Comparison of ENCODE assay signal across 1 cellular context in the genomic region with DNA sequence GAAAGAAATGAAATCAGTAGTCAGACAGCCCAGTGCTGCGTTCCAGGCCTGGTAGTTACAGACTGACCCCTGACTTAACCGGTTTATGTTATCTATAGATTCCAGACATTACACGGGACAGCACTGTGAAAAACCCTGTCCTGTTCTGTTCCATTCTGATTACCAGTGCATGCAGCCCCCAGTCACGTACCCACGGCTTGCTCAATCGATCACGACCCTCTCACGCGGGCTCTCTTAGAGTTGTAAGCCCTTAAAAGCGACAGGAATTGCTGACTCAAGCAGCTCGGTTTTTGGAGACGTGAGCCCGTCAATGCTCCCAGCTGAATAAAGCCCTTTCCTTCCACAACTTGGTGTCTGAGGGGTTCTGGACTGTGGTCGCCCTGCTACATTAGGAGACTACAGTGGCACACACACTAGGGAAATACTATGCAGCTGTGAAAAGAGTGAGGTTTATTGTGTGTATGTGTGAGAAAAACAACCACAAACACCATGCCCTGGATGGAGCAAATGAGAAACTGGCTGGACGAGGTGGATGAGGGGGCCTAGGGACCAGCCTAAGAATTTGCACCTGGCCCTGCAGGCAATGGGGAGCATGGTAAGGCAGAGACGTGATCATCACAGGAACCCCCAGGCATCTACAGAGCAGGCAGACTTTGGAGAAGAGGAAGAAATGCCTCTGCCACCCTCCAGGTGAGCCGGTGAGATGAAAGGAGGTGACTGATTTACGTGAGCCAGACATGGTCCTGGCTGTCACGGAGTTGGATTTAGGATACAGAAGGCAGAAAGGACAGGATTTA.
A peak's percentile ranks its signal among the peaks of the same experiment; 100 is the strongest.
TF ChIP-seq lines count a peak whose summit lies in the region.

No MANE protein-coding gene starts in this region.

TF ChIP-seq in K562, 482 proteins besides CTCF, POLR2A, EP300 and RAD21 (continued from another document and continues in another):
- no peak for TF ChIP-seq BCL6 (CRISPR knock-in tag; IDR thresholded peaks at IDR 0.05)
- TF ChIP-seq EZH2 (IDR thresholded peaks at IDR 0.05; ENCODE audit: borderline replicate concordance, low read depth, low read length): no peak
- TF ChIP-seq SP2 (IDR thresholded peaks at IDR 0.05; ENCODE audit: extremely low read depth, low read depth, low read length, poor library complexity, severe bottlenecking): no peak
- TF ChIP-seq, protein P1, sequence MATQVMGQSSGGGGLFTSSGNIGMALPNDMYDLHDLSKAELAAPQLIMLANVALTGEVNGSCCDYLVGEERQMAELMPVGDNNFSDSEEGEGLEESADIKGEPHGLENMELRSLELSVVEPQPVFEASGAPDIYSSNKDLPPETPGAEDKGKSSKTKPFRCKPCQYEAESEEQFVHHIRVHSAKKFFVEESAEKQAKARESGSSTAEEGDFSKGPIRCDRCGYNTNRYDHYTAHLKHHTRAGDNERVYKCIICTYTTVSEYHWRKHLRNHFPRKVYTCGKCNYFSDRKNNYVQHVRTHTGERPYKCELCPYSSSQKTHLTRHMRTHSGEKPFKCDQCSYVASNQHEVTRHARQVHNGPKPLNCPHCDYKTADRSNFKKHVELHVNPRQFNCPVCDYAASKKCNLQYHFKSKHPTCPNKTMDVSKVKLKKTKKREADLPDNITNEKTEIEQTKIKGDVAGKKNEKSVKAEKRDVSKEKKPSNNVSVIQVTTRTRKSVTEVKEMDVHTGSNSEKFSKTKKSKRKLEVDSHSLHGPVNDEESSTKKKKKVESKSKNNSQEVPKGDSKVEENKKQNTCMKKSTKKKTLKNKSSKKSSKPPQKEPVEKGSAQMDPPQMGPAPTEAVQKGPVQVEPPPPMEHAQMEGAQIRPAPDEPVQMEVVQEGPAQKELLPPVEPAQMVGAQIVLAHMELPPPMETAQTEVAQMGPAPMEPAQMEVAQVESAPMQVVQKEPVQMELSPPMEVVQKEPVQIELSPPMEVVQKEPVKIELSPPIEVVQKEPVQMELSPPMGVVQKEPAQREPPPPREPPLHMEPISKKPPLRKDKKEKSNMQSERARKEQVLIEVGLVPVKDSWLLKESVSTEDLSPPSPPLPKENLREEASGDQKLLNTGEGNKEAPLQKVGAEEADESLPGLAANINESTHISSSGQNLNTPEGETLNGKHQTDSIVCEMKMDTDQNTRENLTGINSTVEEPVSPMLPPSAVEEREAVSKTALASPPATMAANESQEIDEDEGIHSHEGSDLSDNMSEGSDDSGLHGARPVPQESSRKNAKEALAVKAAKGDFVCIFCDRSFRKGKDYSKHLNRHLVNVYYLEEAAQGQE (CRISPR knock-in tag; IDR thresholded peaks at IDR 0.05; ENCODE audit: low read depth): peak; percentile 20; the same call in 1 of the 2 replicates
- TF ChIP-seq RCOR1 (IDR thresholded peaks at IDR 0.05; ENCODE audit: borderline replicate concordance in 1 of 2, low read depth in 2 of 2, low read length in 2 of 2): peak; percentile 85 to 89; a peak in 2 of 4 replicates
- peak; percentile 92 for TF ChIP-seq SMARCE1 (IDR thresholded peaks at IDR 0.05)
- TF ChIP-seq STAT5B (CRISPR knock-in tag; IDR thresholded peaks at IDR 0.05): no peak
- peak; percentile 95 for TF ChIP-seq KLF16 (IDR thresholded peaks at IDR 0.05)
- TF ChIP-seq, protein P2, sequence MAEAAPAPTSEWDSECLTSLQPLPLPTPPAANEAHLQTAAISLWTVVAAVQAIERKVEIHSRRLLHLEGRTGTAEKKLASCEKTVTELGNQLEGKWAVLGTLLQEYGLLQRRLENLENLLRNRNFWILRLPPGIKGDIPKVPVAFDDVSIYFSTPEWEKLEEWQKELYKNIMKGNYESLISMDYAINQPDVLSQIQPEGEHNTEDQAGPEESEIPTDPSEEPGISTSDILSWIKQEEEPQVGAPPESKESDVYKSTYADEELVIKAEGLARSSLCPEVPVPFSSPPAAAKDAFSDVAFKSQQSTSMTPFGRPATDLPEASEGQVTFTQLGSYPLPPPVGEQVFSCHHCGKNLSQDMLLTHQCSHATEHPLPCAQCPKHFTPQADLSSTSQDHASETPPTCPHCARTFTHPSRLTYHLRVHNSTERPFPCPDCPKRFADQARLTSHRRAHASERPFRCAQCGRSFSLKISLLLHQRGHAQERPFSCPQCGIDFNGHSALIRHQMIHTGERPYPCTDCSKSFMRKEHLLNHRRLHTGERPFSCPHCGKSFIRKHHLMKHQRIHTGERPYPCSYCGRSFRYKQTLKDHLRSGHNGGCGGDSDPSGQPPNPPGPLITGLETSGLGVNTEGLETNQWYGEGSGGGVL (CRISPR knock-in tag; IDR thresholded peaks at IDR 0.05): no peak
- peak; percentile 35; the same call in 1 of the 2 replicates for TF ChIP-seq CEBPG (CRISPR knock-in tag; IDR thresholded peaks at IDR 0.05)
- 0 out of 4 replicates have a peak, but pooled peaks of 1 of the 2 experiments have one; percentile 59 for TF ChIP-seq CEBPG (tag; conservative IDR thresholded peaks at IDR 0.05 in 1 of 2, IDR thresholded peaks at IDR 0.05 in 1 of 2)
- no peak for TF ChIP-seq CHD2 (IDR thresholded peaks at IDR 0.05; ENCODE audit: low read depth, low read length)
- no peak for TF ChIP-seq HMG20A (CRISPR knock-in tag; conservative IDR thresholded peaks at IDR 0.05)
- TF ChIP-seq MBD2 (IDR thresholded peaks at IDR 0.05; ENCODE audit: borderline replicate concordance, low read depth): peak; percentile 75; the same call in 1 of the 2 replicates
- TF ChIP-seq FOXJ2 (tag; IDR thresholded peaks at IDR 0.05): no peak
- no peak for TF ChIP-seq HCFC1 (IDR thresholded peaks at IDR 0.05; ENCODE audit: low read depth, low read length)
- peak; percentile 18; the same call in 1 of the 2 replicates for TF ChIP-seq JUN (IDR thresholded peaks at IDR 0.05; ENCODE audit: borderline replicate concordance, low read depth, low read length)
- no peak for TF ChIP-seq JUN (CRISPR knock-in tag; IDR thresholded peaks at IDR 0.05; ENCODE audit: borderline replicate concordance)
- TF ChIP-seq ADNP (tag; IDR thresholded peaks at IDR 0.05): peak; percentile 27; the same call in 1 of the 2 replicates
- no peak for TF ChIP-seq ZKSCAN3 (CRISPR knock-in tag; IDR thresholded peaks at IDR 0.05)
- TF ChIP-seq KDM2B (CRISPR knock-in tag; IDR thresholded peaks at IDR 0.05): no peak
- TF ChIP-seq SMAD2 (IDR thresholded peaks at IDR 0.05; ENCODE audit: low read depth, low read length): no peak
- TF ChIP-seq GABPB2 (CRISPR knock-in tag; conservative IDR thresholded peaks at IDR 0.05): no peak
- peak; percentile 90 for TF ChIP-seq DMBX1 (CRISPR knock-in tag; IDR thresholded peaks at IDR 0.05; ENCODE audit: borderline replicate concordance)
- TF ChIP-seq ZNF445 (CRISPR knock-in tag; IDR thresholded peaks at IDR 0.05; ENCODE audit: low read depth): no peak
- 0 out of 2 replicates have a peak, but pooled peaks have one; percentile 28 for TF ChIP-seq ZNF311 (CRISPR knock-in tag; IDR thresholded peaks at IDR 0.05)
- peak in 1 of 2 experiments; percentile 41; a peak in 1 of 4 replicates for TF ChIP-seq NRF1 (conservative IDR thresholded peaks at IDR 0.05 in 1 of 2, IDR thresholded peaks at IDR 0.05 in 1 of 2)
- TF ChIP-seq, protein P3, sequence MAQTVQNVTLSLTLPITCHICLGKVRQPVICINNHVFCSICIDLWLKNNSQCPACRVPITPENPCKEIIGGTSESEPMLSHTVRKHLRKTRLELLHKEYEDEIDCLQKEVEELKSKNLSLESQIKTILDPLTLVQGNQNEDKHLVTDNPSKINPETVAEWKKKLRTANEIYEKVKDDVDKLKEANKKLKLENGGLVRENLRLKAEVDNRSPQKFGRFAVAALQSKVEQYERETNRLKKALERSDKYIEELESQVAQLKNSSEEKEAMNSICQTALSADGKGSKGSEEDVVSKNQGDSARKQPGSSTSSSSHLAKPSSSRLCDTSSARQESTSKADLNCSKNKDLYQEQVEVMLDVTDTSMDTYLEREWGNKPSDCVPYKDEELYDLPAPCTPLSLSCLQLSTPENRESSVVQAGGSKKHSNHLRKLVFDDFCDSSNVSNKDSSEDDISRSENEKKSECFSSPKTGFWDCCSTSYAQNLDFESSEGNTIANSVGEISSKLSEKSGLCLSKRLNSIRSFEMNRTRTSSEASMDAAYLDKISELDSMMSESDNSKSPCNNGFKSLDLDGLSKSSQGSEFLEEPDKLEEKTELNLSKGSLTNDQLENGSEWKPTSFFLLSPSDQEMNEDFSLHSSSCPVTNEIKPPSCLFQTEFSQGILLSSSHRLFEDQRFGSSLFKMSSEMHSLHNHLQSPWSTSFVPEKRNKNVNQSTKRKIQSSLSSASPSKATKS (CRISPR knock-in tag; IDR thresholded peaks at IDR 0.05): no peak
- no peak for TF ChIP-seq NCOA2 (IDR thresholded peaks at IDR 0.05; ENCODE audit: partially characterized antibody in 2 of 2)
- TF ChIP-seq, protein P4, sequence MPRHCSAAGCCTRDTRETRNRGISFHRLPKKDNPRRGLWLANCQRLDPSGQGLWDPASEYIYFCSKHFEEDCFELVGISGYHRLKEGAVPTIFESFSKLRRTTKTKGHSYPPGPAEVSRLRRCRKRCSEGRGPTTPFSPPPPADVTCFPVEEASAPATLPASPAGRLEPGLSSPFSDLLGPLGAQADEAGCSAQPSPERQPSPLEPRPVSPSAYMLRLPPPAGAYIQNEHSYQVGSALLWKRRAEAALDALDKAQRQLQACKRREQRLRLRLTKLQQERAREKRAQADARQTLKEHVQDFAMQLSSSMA (CRISPR knock-in tag; IDR thresholded peaks at IDR 0.05): no peak
- TF ChIP-seq, protein P5, sequence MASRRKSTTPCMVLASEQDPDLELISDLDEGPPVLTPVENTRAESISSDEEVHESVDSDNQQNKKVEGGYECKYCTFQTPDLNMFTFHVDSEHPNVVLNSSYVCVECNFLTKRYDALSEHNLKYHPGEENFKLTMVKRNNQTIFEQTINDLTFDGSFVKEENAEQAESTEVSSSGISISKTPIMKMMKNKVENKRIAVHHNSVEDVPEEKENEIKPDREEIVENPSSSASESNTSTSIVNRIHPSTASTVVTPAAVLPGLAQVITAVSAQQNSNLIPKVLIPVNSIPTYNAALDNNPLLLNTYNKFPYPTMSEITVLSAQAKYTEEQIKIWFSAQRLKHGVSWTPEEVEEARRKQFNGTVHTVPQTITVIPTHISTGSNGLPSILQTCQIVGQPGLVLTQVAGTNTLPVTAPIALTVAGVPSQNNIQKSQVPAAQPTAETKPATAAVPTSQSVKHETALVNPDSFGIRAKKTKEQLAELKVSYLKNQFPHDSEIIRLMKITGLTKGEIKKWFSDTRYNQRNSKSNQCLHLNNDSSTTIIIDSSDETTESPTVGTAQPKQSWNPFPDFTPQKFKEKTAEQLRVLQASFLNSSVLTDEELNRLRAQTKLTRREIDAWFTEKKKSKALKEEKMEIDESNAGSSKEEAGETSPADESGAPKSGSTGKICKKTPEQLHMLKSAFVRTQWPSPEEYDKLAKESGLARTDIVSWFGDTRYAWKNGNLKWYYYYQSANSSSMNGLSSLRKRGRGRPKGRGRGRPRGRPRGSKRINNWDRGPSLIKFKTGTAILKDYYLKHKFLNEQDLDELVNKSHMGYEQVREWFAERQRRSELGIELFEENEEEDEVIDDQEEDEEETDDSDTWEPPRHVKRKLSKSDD (conservative IDR thresholded peaks at IDR 0.05; ENCODE audit: low read length): no peak
- TF ChIP-seq BRD9 (IDR thresholded peaks at IDR 0.05; ENCODE audit: low read depth, partially characterized antibody): peak; percentile 89
- TF ChIP-seq SNRNP70 (optimal IDR thresholded peaks at IDR 0.05; ENCODE audit: low read depth, low read length): no peak
- TF ChIP-seq SMARCA5 (IDR thresholded peaks at IDR 0.05): peak; percentile 76
- no peak for TF ChIP-seq COPS2 (conservative IDR thresholded peaks at IDR 0.05)
- no peak for TF ChIP-seq ZNF12 (CRISPR knock-in tag; IDR thresholded peaks at IDR 0.05)
- no peak for TF ChIP-seq FIP1L1 (IDR thresholded peaks at IDR 0.05; ENCODE audit: low read depth, low read length, poor library complexity, severe bottlenecking)
- 0 out of 2 replicates have a peak, but pooled peaks have one; percentile 40 for TF ChIP-seq PTRF (tag; IDR thresholded peaks at IDR 0.05)
- TF ChIP-seq, protein P6, sequence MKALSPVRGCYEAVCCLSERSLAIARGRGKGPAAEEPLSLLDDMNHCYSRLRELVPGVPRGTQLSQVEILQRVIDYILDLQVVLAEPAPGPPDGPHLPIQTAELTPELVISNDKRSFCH (CRISPR knock-in tag; IDR thresholded peaks at IDR 0.05): no peak
- TF ChIP-seq, protein P6 (tag; IDR thresholded peaks at IDR 0.05): peak; percentile 39; the same call in 1 of the 2 replicates
- TF ChIP-seq RBBP5 (IDR thresholded peaks at IDR 0.05; ENCODE audit: borderline replicate concordance, insufficient read depth, low read length, poor library complexity, severe bottlenecking): peak; percentile 13
- TF ChIP-seq, protein P7, sequence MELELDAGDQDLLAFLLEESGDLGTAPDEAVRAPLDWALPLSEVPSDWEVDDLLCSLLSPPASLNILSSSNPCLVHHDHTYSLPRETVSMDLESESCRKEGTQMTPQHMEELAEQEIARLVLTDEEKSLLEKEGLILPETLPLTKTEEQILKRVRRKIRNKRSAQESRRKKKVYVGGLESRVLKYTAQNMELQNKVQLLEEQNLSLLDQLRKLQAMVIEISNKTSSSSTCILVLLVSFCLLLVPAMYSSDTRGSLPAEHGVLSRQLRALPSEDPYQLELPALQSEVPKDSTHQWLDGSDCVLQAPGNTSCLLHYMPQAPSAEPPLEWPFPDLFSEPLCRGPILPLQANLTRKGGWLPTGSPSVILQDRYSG (tag; conservative IDR thresholded peaks at IDR 0.05; ENCODE audit: low read depth): no peak
- TF ChIP-seq CBX3 (IDR thresholded peaks at IDR 0.05; ENCODE audit: borderline replicate concordance in 1 of 2, low read length in 2 of 2): peak in 1 of 2 experiments; percentile 75; a peak in 2 of 3 replicates
- peak; percentile 83; the same call in 1 of the 2 replicates for TF ChIP-seq ZNF77 (CRISPR knock-in tag; IDR thresholded peaks at IDR 0.05)
- TF ChIP-seq MTA3 (IDR thresholded peaks at IDR 0.05; ENCODE audit: borderline replicate concordance): peak; percentile 93
- TF ChIP-seq ZNF324 (CRISPR knock-in tag; IDR thresholded peaks at IDR 0.05): no peak
- 0 out of 2 replicates have a peak, but pooled peaks have one; percentile 0 for TF ChIP-seq ELF4 (CRISPR knock-in tag; IDR thresholded peaks at IDR 0.05)
- TF ChIP-seq ZNF384 (IDR thresholded peaks at IDR 0.05; ENCODE audit: low read depth, low read length): no peak
- TF ChIP-seq ZNF76 (CRISPR knock-in tag; IDR thresholded peaks at IDR 0.05; ENCODE audit: borderline replicate concordance): no peak
- peak; percentile 98 for TF ChIP-seq NCOR1 (IDR thresholded peaks at IDR 0.05)
- TF ChIP-seq, protein P8, sequence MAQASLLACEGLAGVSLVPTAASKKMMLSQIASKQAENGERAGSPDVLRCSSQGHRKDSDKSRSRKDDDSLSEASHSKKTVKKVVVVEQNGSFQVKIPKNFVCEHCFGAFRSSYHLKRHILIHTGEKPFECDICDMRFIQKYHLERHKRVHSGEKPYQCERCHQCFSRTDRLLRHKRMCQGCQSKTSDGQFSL (CRISPR knock-in tag; IDR thresholded peaks at IDR 0.05): no peak
- TF ChIP-seq, protein P8 (tag; IDR thresholded peaks at IDR 0.05): peak in 1 of 2 experiments; percentile 41; a peak in 1 of 4 replicates
- peak; percentile 80; the same call in 1 of the 2 replicates for TF ChIP-seq TRIM28 (IDR thresholded peaks at IDR 0.05)
- TF ChIP-seq ZNF134 (CRISPR knock-in tag; conservative IDR thresholded peaks at IDR 0.05): peak; percentile 14; the same call in 1 of the 2 replicates
- TF ChIP-seq MECOM (CRISPR knock-in tag; IDR thresholded peaks at IDR 0.05): no peak; the same call in none of the 2 replicates
